Comparison of ENCODE assay signal across 9 cellular contexts in the genomic region with DNA sequence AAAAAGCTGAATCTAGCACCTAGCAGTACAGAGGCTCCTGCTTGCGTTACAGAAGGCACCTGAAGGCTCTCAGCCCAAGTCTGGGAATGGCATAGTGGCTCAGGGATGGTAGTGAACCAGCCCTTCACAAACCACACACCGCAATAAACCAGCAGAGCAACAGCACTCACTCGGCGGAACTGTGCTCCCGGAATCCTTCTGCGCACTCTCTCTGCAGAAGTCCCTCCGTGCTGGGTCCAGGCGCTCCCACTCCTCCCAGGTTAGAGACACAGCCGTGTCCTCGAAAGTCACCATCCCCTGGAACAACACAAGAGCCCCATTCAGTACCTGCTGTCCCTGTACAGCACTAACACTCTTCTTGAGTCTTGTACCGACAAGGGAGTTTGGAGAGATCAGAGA. TPM values are rescaled to one million over a fixed set of nuclear protein-coding genes. Genes with fewer than 3 reads are reported as not detected.
DNase-seq lines count a peak whose midpoint lies in the region; ATAC-seq and TF ChIP-seq lines count a peak whose summit lies in the region.
"Had no signal": no experiment of that assay in that cellular context is flagged by ENCODE, and none has a peak within 500 bp of the region (broad histone marks: within the 10 kb centered on the region; RNA-seq: fewer than 3 reads in every experiment).

No MANE protein-coding gene starts in this region.

- peak overlapping the region; percentile 91 to 98 for H3K4me3 Mint-ChIP-seq in stimulated activated naive B cell treated with anti-CD40 and anti-IgM and Interleukin-4, amounts not matched to agents 10 μg/mL and 1 μg/mL and 100 μg/mL, for 72 hours

- peak overlapping the region; percentile 99 for H3K27ac Mint-ChIP-seq in stimulated activated naive B cell treated with anti-CD40 and anti-IgM and Interleukin-4, amounts not matched to agents 10 μg/mL and 1 μg/mL and 100 μg/mL, for 72 hours

- peak overlapping the region; percentile 65 to 80 for H3K4me3 ChIP-seq in SK-N-SH (ENCODE audit: low read depth in 2 of 2, low read length in 1 of 2)
- peak overlapping the region; percentile 97 for H3K4me3 ChIP-seq in WI38 (ENCODE audit: low read depth, low read length)
- H3K4me3 ChIP-seq in iPS-15b (ENCODE audit: low read depth, low read length) = peak overlapping the region; percentile 91

- TF ChIP-seq CTCF in SK-N-SH (IDR thresholded peaks at IDR 0.05) (no peak), WI38 (IDR thresholded peaks at IDR 0.05; ENCODE audit: low read depth, low read length) (no peak)

- peaks cover 7% of the 10 kb centered on the region for H3F3A ChIP-seq in SK-N-SH (replicated peaks; ENCODE audit: insufficient read depth)

- WGBS in SK-N-SH (ENCODE audit: low lambda C conversion rate) = 34% methylated on average over 10 of the region's 11 CpGs

- no peak for TF ChIP-seq RAD21 in SK-N-SH (IDR thresholded peaks at IDR 0.05; ENCODE audit: low read length)

- peak overlapping the region in 1 of 2 experiments; percentile 87; a peak in 1 of 4 replicates for H3K27ac ChIP-seq in SK-N-SH (ENCODE audit: low read depth in 2 of 2, low read length in 1 of 2)

- H2AFZ ChIP-seq in SK-N-SH (ENCODE audit: low read depth) = no peak overlapping the region

- POLR2A ChIA-PET in SK-N-SH (lab: Yijun Ruan, JAX) = no interaction called here

- DNase-seq in SK-N-SH (peak; percentile 32), dedifferentiated amniotic fluid mesenchymal stem cell (ENCODE audit: extremely low spot score) (no peak), KG1 (lab: John Stamatoyannopoulos, UW) (no peak)
- no peak for DNase-seq in stimulated activated naive B cell treated with anti-CD40 and anti-IgM and Interleukin-4, amounts not matched to agents 10 μg/mL and 1 μg/mL and 100 μg/mL, for 72 hours
- DNase-seq: NCI-H1436 had no signal

- peaks cover 18% of the 10 kb centered on the region for H4K20me1 ChIP-seq in SK-N-SH (ENCODE audit: insufficient read depth)

- H3K9me3 Mint-ChIP-seq in stimulated activated naive B cell treated with anti-CD40 and anti-IgM and Interleukin-4, amounts not matched to agents 10 μg/mL and 1 μg/mL and 100 μg/mL, for 72 hours = peaks cover 8 to 10% of the 10 kb centered on the region in 2 donors

- peaks cover 16 to 31% of the 10 kb centered on the region in 2 donors for H3K4me1 Mint-ChIP-seq in stimulated activated naive B cell treated with anti-CD40 and anti-IgM and Interleukin-4, amounts not matched to agents 10 μg/mL and 1 μg/mL and 100 μg/mL, for 72 hours

- H3K27me3 Mint-ChIP-seq in stimulated activated naive B cell treated with anti-CD40 and anti-IgM and Interleukin-4, amounts not matched to agents 10 μg/mL and 1 μg/mL and 100 μg/mL, for 72 hours = no peaks in the 10 kb centered on the region

- H3K4me2 ChIP-seq in SK-N-SH = peak overlapping the region; percentile 91

- ATAC-seq in SK-N-SH treated with all-trans-retinoic acid at 6 μM for 48 hours = no peak; the same call in 2 of the 3 replicates
- no peak for ATAC-seq in stimulated activated naive B cell treated with anti-CD40 and anti-IgM and Interleukin-4, amounts not matched to agents 10 μg/mL and 1 μg/mL and 100 μg/mL, for 72 hours (replicated peaks)
- ATAC-seq in GM21526 (IDR thresholded peaks at IDR 0.05; ENCODE audit: low FRiP score, unreplicated experiment) = no peak

- no peaks in the 10 kb centered on the region for H3K27me3 ChIP-seq in SK-N-SH (ENCODE audit: insufficient read depth)
- H3K27me3 ChIP-seq in iPS-15b (ENCODE audit: control insufficient read depth, insufficient read depth, low read length) = no peaks in the 10 kb centered on the region

- H3K36me3 ChIP-seq in SK-N-SH (replicated peaks in 1 of 2; ENCODE audit: control insufficient read depth in 1 of 2, insufficient read depth in 2 of 2, low read length in 1 of 2) (peaks cover 12 to 42% of the 10 kb centered on the region in 2 experiments), iPS-15b (ENCODE audit: control insufficient read depth, insufficient read depth, low read length) (peaks cover 16% of the 10 kb centered on the region)

- CTCF ChIA-PET in SK-N-SH (lab: Yijun Ruan, JAX) = interaction anchor here (0.7 kb wide), 1 partner anchor 49 kb away, joined by 3 read pairs; no protein-coding TSS in a partner anchor

- TF ChIP-seq EP300 in SK-N-SH (IDR thresholded peaks at IDR 0.05; ENCODE audit: borderline replicate concordance in 1 of 2, low read depth in 1 of 2, low read length in 1 of 2) = no peak

- H3K9me3 ChIP-seq in SK-N-SH (peaks cover 7% of the 10 kb centered on the region; the same call in 1 of the 2 replicates), iPS-15b (ENCODE audit: control insufficient read depth, insufficient read depth, low read length) (peaks cover 3% of the 10 kb centered on the region)

- H3K9ac ChIP-seq in SK-N-SH (peak overlapping the region; percentile 74), iPS-15b (ENCODE audit: low read depth, low read length) (peak overlapping the region; percentile 9)

- H3K4me1 ChIP-seq in SK-N-SH (ENCODE audit: control insufficient read depth in 1 of 2, insufficient read depth in 2 of 2, low read depth in 1 of 2, low read length in 1 of 2) (peaks cover 9 to 10% of the 10 kb centered on the region in 2 experiments; a peak in 3 of 4 replicates), iPS-15b (ENCODE audit: control insufficient read depth, insufficient read depth, low read length) (no peaks in the 10 kb centered on the region)

- H3K9me2 ChIP-seq in SK-N-SH = no peaks in the 10 kb centered on the region

- H3K36me3 Mint-ChIP-seq in stimulated activated naive B cell treated with anti-CD40 and anti-IgM and Interleukin-4, amounts not matched to agents 10 μg/mL and 1 μg/mL and 100 μg/mL, for 72 hours = peaks cover 45 to 56% of the 10 kb centered on the region in 2 donors

- H3K79me2 ChIP-seq in SK-N-SH (ENCODE audit: insufficient read depth) = peaks cover 78% of the 10 kb centered on the region

TF ChIP-seq in SK-N-SH, 30 proteins besides CTCF, POLR2A, EP300 and RAD21:
- TF ChIP-seq MAX (IDR thresholded peaks at IDR 0.05; ENCODE audit: low read depth) = no peak

TF ChIP-seq in SK-N-SH treated with all-trans-retinoic acid at 6 μM for 48 hours, 23 proteins besides CTCF, POLR2A, EP300 and RAD21:
- TF ChIP-seq ZNF8 (CRISPR knock-in tag; IDR thresholded peaks at IDR 0.05) (no peak), PATZ1 (CRISPR knock-in tag; IDR thresholded peaks at IDR 0.05; ENCODE audit: borderline replicate concordance) (no peak), CSDC2 (CRISPR knock-in tag; IDR thresholded peaks at IDR 0.05) (no peak), ZFP3 (CRISPR knock-in tag; IDR thresholded peaks at IDR 0.05) (no peak), ESRRG (CRISPR knock-in tag; IDR thresholded peaks at IDR 0.05) (no peak), ZNF565 (CRISPR knock-in tag; conservative IDR thresholded peaks at IDR 0.05; ENCODE audit: low read depth) (no peak), ZC3H10 (CRISPR knock-in tag; IDR thresholded peaks at IDR 0.05) (no peak), ARNTL (CRISPR knock-in tag; IDR thresholded peaks at IDR 0.05; ENCODE audit: borderline replicate concordance, low read depth) (no peak), ZFP30 (CRISPR knock-in tag; IDR thresholded peaks at IDR 0.05) (no peak)
- TF ChIP-seq, protein P1, sequence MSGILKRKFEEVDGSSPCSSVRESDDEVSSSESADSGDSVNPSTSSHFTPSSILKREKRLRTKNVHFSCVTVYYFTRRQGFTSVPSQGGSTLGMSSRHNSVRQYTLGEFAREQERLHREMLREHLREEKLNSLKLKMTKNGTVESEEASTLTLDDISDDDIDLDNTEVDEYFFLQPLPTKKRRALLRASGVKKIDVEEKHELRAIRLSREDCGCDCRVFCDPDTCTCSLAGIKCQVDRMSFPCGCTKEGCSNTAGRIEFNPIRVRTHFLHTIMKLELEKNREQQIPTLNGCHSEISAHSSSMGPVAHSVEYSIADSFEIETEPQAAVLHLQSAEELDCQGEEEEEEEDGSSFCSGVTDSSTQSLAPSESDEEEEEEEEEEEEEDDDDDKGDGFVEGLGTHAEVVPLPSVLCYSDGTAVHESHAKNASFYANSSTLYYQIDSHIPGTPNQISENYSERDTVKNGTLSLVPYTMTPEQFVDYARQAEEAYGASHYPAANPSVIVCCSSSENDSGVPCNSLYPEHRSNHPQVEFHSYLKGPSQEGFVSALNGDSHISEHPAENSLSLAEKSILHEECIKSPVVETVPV (CRISPR knock-in tag; IDR thresholded peaks at IDR 0.05) = no peak

RNA-seq across cellular contexts. Expression of gene ZNF394, which starts 1.5 kb away (rescaled TPM):
- polyA plus RNA-seq in SK-N-SH (2012; rRNA removed) = 19.6 and 19.8 TPM in 2 replicates
- polyA plus RNA-seq in SK-N-SH (2012; cell fraction: cytosol; rRNA removed) = 16.7 and 17.1 TPM in 2 replicates
- polyA plus RNA-seq in SK-N-SH (2012; cell fraction: nucleus; rRNA removed) = 28.5 and 28.6 TPM in 2 replicates

RNA-seq across cellular contexts. Expression of gene ZKSCAN5, which starts 5.9 kb away (rescaled TPM):
- 7.5 and 9.1 TPM in 2 replicates for polyA plus RNA-seq in SK-N-SH (2012; rRNA removed)
- 8.7 and 9.3 TPM in 2 replicates for polyA plus RNA-seq in SK-N-SH (2012; cell fraction: cytosol; rRNA removed)
- polyA plus RNA-seq in SK-N-SH (2012; cell fraction: nucleus; rRNA removed) = 8.7 and 11.6 TPM in 2 replicates

RNA-seq across cellular contexts. Expression of gene ZNF789, which starts 25.9 kb away (rescaled TPM):
- polyA plus RNA-seq in SK-N-SH (2012; rRNA removed) = 27.7 and 34.5 TPM in 2 replicates
- 19.9 and 20.2 TPM in 2 replicates for polyA plus RNA-seq in SK-N-SH (2012; cell fraction: cytosol; rRNA removed)
- 68.2 and 103 TPM in 2 replicates for polyA plus RNA-seq in SK-N-SH (2012; cell fraction: nucleus; rRNA removed)

RNA-seq across cellular contexts. Expression of gene ATP5MF, which starts 32.6 kb away (rescaled TPM):
- polyA plus RNA-seq in SK-N-SH (2012; rRNA removed) = 2,495 and 4,591 TPM in 2 replicates
- polyA plus RNA-seq in SK-N-SH (2012; cell fraction: cytosol; rRNA removed) = 3,365 and 4,101 TPM in 2 replicates
- 420 and 854 TPM in 2 replicates for polyA plus RNA-seq in SK-N-SH (2012; cell fraction: nucleus; rRNA removed)

RNA-seq across cellular contexts. Expression of gene FAM200A, which starts 53.4 kb away (rescaled TPM):
- 6.2 and 8.2 TPM in 2 replicates for polyA plus RNA-seq in SK-N-SH (2012; rRNA removed)
- polyA plus RNA-seq in SK-N-SH (2012; cell fraction: cytosol; rRNA removed) = 9.7 and 11.1 TPM in 2 replicates
- polyA plus RNA-seq in SK-N-SH (2012; cell fraction: nucleus; rRNA removed) = 3.3 and 4.6 TPM in 2 replicates
